Comparison of ENCODE assay signal across 1 cellular context in the genomic region with DNA sequence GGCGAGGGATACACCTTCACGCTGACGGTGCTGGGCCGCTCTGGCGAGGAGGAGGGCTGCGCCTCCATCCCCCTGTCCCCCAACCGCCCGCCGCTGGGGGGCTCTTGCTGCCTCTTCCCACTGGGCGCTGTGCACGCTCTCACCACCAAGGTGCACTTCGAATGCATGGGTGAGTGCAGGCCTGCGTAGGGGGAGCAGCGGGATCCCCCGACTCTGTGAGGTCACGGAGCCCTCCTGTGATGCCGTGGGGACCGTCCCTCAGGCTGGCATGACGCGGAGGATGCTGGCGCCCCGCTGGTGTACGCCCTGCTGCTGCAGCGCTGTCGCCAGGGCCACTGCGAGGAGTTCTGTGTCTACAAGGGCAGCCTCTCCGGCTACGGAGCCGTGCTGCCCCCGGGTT. TPM values are rescaled to one million over a fixed set of nuclear protein-coding genes. Genes with fewer than 3 reads are reported as not detected.
"Had no signal": no experiment of that assay in that cellular context is flagged by ENCODE, and none has a peak within 500 bp of the region (broad histone marks: within the 10 kb centered on the region; RNA-seq: fewer than 3 reads in every experiment).

No MANE protein-coding gene starts in this region.

RNA-seq across cellular contexts. Expression of a gene that starts 54.2 kb away (rescaled TPM):
- total RNA-seq: smooth muscle cell had no signal
